Comparison of ENCODE assay signal across 21 cellular contexts in genomic region chr4:32544846-32545245, GRCh38.
"Had no signal": no experiment of that assay in that cellular context is flagged by ENCODE, and none has a peak within 500 bp of the region (broad histone marks: within the 10 kb centered on the region; RNA-seq: fewer than 3 reads in every experiment).

No MANE protein-coding gene starts in this region.

- DNase-seq: dermis blood vessel endothelial cell; dorsolateral prefrontal cortex; effector CD4-positive, alpha-beta T cell; effector memory CD4-positive, alpha-beta T cell; foreskin keratinocyte; heart left ventricle; hypothalamus; immature natural killer cell; islet precursor cell; left cardiac atrium; left ventricle myocardium inferior; lower lobe of right lung; mesenchymal stem cell; mucosa of descending colon; naive B cell; naive thymus-derived CD8-positive, alpha-beta T cell had no signal

- H3K4me3 Mint-ChIP-seq: immature natural killer cell; mesothelial cell of epicardium; naive B cell; naive thymus-derived CD8-positive, alpha-beta T cell had no signal

- H3K36me3 ChIP-seq: esophagus muscularis mucosa, gastroesophageal sphincter, heart left ventricle, left ventricle myocardium inferior, lower lobe of right lung had no signal

- H3K4me1 ChIP-seq: esophagus muscularis mucosa, gastroesophageal sphincter, heart left ventricle, left ventricle myocardium inferior, lower lobe of right lung had no signal

- H3K4me2 ChIP-seq: hepatocyte had no signal

- H3K27me3 Mint-ChIP-seq: naive B cell; naive thymus-derived CD8-positive, alpha-beta T cell had no signal

- H3K79me2 ChIP-seq: hepatocyte had no signal

- H3K4me3 ChIP-seq: coronary artery, dorsolateral prefrontal cortex, esophagus muscularis mucosa, gastroesophageal sphincter, heart left ventricle, hepatocyte, left ventricle myocardium inferior, lower lobe of right lung, mucosa of descending colon had no signal

- H3K27me3 ChIP-seq: dorsolateral prefrontal cortex, esophagus muscularis mucosa, foreskin keratinocyte, gastroesophageal sphincter, heart left ventricle, hepatocyte had no signal

- H3K36me3 Mint-ChIP-seq: immature natural killer cell; mesothelial cell of epicardium; naive B cell; naive thymus-derived CD8-positive, alpha-beta T cell had no signal

- H3K27ac ChIP-seq: coronary artery, dorsolateral prefrontal cortex, esophagus muscularis mucosa, foreskin keratinocyte, gastroesophageal sphincter, heart left ventricle, hepatocyte, left ventricle myocardium inferior, lower lobe of right lung had no signal

- H3K4me1 Mint-ChIP-seq: immature natural killer cell; mesothelial cell of epicardium; naive B cell; naive thymus-derived CD8-positive, alpha-beta T cell had no signal

- H3K27ac Mint-ChIP-seq: immature natural killer cell; mesothelial cell of epicardium; naive B cell; naive thymus-derived CD8-positive, alpha-beta T cell had no signal

- H2AFZ ChIP-seq: hepatocyte had no signal

- ATAC-seq: foreskin keratinocyte; heart left ventricle; left cardiac atrium; lower lobe of right lung; mucosa of descending colon; naive thymus-derived CD8-positive, alpha-beta T cell had no signal

- H3K9me3 ChIP-seq: esophagus muscularis mucosa, gastroesophageal sphincter, heart left ventricle, left ventricle myocardium inferior, lower lobe of right lung, mucosa of descending colon had no signal
